In the genomic region with DNA sequence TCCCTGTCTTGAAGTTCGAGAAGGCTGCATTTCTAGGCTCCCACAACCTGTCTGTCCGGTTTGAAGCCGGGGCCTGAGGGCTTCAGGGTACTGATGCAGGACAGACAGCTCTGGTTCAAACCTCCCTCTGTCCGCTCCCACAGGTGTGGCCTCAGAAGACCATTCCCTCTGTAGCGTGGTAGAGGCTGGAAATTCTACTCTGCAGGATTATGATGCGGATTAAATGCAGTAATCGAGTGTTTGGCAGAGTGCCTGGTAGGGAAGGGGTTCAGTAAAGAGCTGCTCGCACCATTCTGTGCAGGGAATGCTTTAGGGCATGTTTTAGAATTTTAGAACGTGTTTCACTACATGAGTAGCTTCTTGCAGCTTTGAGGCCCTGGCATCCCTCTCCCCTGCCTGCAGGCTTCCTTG, we compare ENCODE assay signal across 20 cellular contexts. TPM values are rescaled to one million over a fixed set of nuclear protein-coding genes. Genes with fewer than 3 reads are reported as not detected.
DNase-seq lines count a peak whose midpoint lies in the region; ATAC-seq and TF ChIP-seq lines count a peak whose summit lies in the region.
"Had no signal": no experiment of that assay in that cellular context is flagged by ENCODE, and none has a peak within 500 bp of the region (broad histone marks: within the 10 kb centered on the region; RNA-seq: fewer than 3 reads in every experiment).

No MANE protein-coding gene starts in this region.

- DNase-seq in Calu3 (peak; percentile 77), NCI-H1048 (lab: John Stamatoyannopoulos, UW) (peak; percentile 52), adipocyte (ENCODE audit: low read depth) (peak; percentile 17), left kidney (ENCODE audit: low read depth, low spot score) (peak; percentile 69), mesendoderm (no peak), NCI-H1436 (lab: John Stamatoyannopoulos, UW) (no peak), SHP77 treated with DMSO at 0.1 percent for 48 hours (lab: John Stamatoyannopoulos, UW) (no peak)
- DNase-seq: activated CD4-positive, alpha-beta T cell treated with anti-CD3 and anti-CD28 coated beads, Interleukin-2, amount 50 U/mL, for 48 hours; activated naive CD8-positive, alpha-beta T cell treated with anti-CD3 and anti-CD28 coated beads, Interleukin-2, amount 10 ng/mL, durations not matched to agents 7 days and 5 days; activated T-cell treated with anti-CD3 and anti-CD28 coated beads, Interleukin-2, amount 50 U/mL, for 1 hour; effector memory CD8-positive, alpha-beta T cell; MV-4-11; NCI-H2107; ovary; SK-N-SH; stimulated activated CD4-positive, alpha-beta T cell treated with anti-CD3 and anti-CD28 coated beads, Interleukin-4, amount 100 ng/mL, for 24 hours; stimulated activated CD8-positive, alpha-beta memory T cell treated with anti-CD3 and anti-CD28 coated beads, Interleukin-4, amount 100 ng/mL, for 48 hours had no signal

- H3K9me3 ChIP-seq in adipocyte (ENCODE audit: control insufficient read depth, low read length) = no peaks in the 10 kb centered on the region
- H3K9me3 ChIP-seq: ovary, SK-N-SH had no signal

- H3K4ac ChIP-seq in mesendoderm (ENCODE audit: low read depth, low read length) = no peak overlapping the region

- CTCF ChIA-PET in Calu3 (lab: Charles Lee) = interaction anchor here (0.6 kb wide), 1 partner anchor 26 kb away, joined by 3 read pairs; no protein-coding TSS in a partner anchor

- peaks cover 18% of the 10 kb centered on the region for H3K79me2 ChIP-seq in mesendoderm (ENCODE audit: control insufficient read depth, insufficient read depth, low read length)

- H4K8ac ChIP-seq in mesendoderm (ENCODE audit: low read depth, low read length) = no peak overlapping the region

- no peak overlapping the region for H3K18ac ChIP-seq in mesendoderm (ENCODE audit: low read length)

- no peak overlapping the region for H3K4me3 ChIP-seq in adipocyte (ENCODE audit: low read length)
- no peak overlapping the region for H3K4me3 ChIP-seq in mesendoderm (ENCODE audit: low read length)
- H3K4me3 ChIP-seq: ovary had no signal

- no peak overlapping the region for H3K56ac ChIP-seq in mesendoderm (ENCODE audit: low read length)

- H3K36me3 Mint-ChIP-seq in Calu3 (ENCODE audit: insufficient read depth, unreplicated experiment) = peaks cover 36% of the 10 kb centered on the region

- peaks cover 62% of the 10 kb centered on the region for H3K4me1 Mint-ChIP-seq in Calu3 (ENCODE audit: low read depth, unreplicated experiment)

- no peak overlapping the region for H3K27ac Mint-ChIP-seq in Calu3 (ENCODE audit: unreplicated experiment)
- H3K27ac Mint-ChIP-seq: activated naive CD8-positive, alpha-beta T cell treated with anti-CD3 and anti-CD28 coated beads, Interleukin-2, amount 10 ng/mL, durations not matched to agents 7 days and 5 days had no signal

- no peak overlapping the region for H3K27ac ChIP-seq in mesendoderm (ENCODE audit: low read depth, low read length)
- H3K27ac ChIP-seq: ovary had no signal

- no TSS peak for BruUV-seq in Calu3 (replicated peaks; lab: Mats Ljungman, UMichigan)

- H3K9ac ChIP-seq in adipocyte (ENCODE audit: low read length) (no peak overlapping the region), mesendoderm (ENCODE audit: low read length) (no peak overlapping the region)
- H3K9ac ChIP-seq: SK-N-SH had no signal

- no peak overlapping the region for H2BK15ac ChIP-seq in mesendoderm (replicated peaks; ENCODE audit: low read depth)

- no peak overlapping the region for H4K5ac ChIP-seq in mesendoderm (ENCODE audit: low read length)

- H3K9me3 Mint-ChIP-seq in Calu3 (ENCODE audit: low read depth, unreplicated experiment) = no peaks in the 10 kb centered on the region
- H3K9me3 Mint-ChIP-seq: activated naive CD8-positive, alpha-beta T cell treated with anti-CD3 and anti-CD28 coated beads, Interleukin-2, amount 10 ng/mL, durations not matched to agents 7 days and 5 days; effector memory CD8-positive, alpha-beta T cell had no signal

- no peak overlapping the region for H3K23ac ChIP-seq in mesendoderm (ENCODE audit: low read length)

- peaks cover 24% of the 10 kb centered on the region for H3K79me1 ChIP-seq in mesendoderm (ENCODE audit: low read length)

- no peak overlapping the region for H3K4me2 ChIP-seq in mesendoderm (ENCODE audit: low read length)
- H3K4me2 ChIP-seq: SK-N-SH had no signal

- TF ChIP-seq CTCF in Calu3 (IDR thresholded peaks at IDR 0.05; ENCODE audit: unreplicated experiment) = no peak

- no CpG with 5 or more reads among the region's 9 CpGs for WGBS in mesendoderm (ENCODE audit: extremely low coverage, insufficient coverage, low lambda C conversion rate)

- H3K36me3 ChIP-seq in adipocyte (ENCODE audit: control insufficient read depth, insufficient read depth, low read length, severe bottlenecking) = no peaks in the 10 kb centered on the region
- H3K36me3 ChIP-seq in mesendoderm (ENCODE audit: control insufficient read depth, insufficient read depth, low read length) = no peaks in the 10 kb centered on the region
- H3K36me3 ChIP-seq: ovary had no signal

- H3K27me3 ChIP-seq in adipocyte (replicated peaks; ENCODE audit: control insufficient read depth, insufficient read depth, low read length) (no peaks in the 10 kb centered on the region), mesendoderm (ENCODE audit: insufficient read depth, low read length, poor library complexity) (no peaks in the 10 kb centered on the region)
- H3K27me3 ChIP-seq: ovary had no signal

- intact Hi-C loops in Calu3 (cut with micrococcal nuclease; ENCODE audit: unreplicated experiment) = no loop called here

- H3K27me3 Mint-ChIP-seq in Calu3 (ENCODE audit: unreplicated experiment) = no peaks in the 10 kb centered on the region
- H3K27me3 Mint-ChIP-seq: activated naive CD8-positive, alpha-beta T cell treated with anti-CD3 and anti-CD28 coated beads, Interleukin-2, amount 10 ng/mL, durations not matched to agents 7 days and 5 days; effector memory CD8-positive, alpha-beta T cell had no signal

- no peak overlapping the region for H2BK120ac ChIP-seq in mesendoderm (ENCODE audit: low read depth, low read length)

- H2AK5ac ChIP-seq in mesendoderm (ENCODE audit: low read length) = no peak overlapping the region

- H2BK5ac ChIP-seq in mesendoderm (ENCODE audit: low read length) = no peak overlapping the region

- peaks cover 10% of the 10 kb centered on the region for H3K4me1 ChIP-seq in adipocyte (ENCODE audit: control insufficient read depth, insufficient read depth, low read length)
- no peaks in the 10 kb centered on the region for H3K4me1 ChIP-seq in mesendoderm (ENCODE audit: control insufficient read depth, low read depth, low read length)

- no peak overlapping the region for H3K4me3 Mint-ChIP-seq in Calu3 (ENCODE audit: low read depth, unreplicated experiment)
- H3K4me3 Mint-ChIP-seq: activated naive CD8-positive, alpha-beta T cell treated with anti-CD3 and anti-CD28 coated beads, Interleukin-2, amount 10 ng/mL, durations not matched to agents 7 days and 5 days; effector memory CD8-positive, alpha-beta T cell had no signal

- no peak for ATAC-seq in HG02763 (IDR thresholded peaks at IDR 0.05; ENCODE audit: unreplicated experiment)
- ATAC-seq: effector memory CD8-positive, alpha-beta T cell had no signal

RNA-seq across cellular contexts. Expression of a gene that starts 30.5 kb away (rescaled TPM):
- 45.7 and 59.7 TPM in 2 replicates for total RNA-seq in Calu3 (2022)
- 10.0 TPM for polyA plus RNA-seq in mesendoderm (2013, experiment 1 of 2)
- 10.7 TPM for polyA plus RNA-seq in mesendoderm (2013, experiment 2 of 2)

RNA-seq across cellular contexts. Expression of a gene that starts 37.3 kb away (rescaled TPM):
- total RNA-seq in Calu3 (2022) = 0.64 TPM in 2 replicates
- polyA plus RNA-seq in mesendoderm (2013, experiment 1 of 2) = 0.01 TPM
- polyA plus RNA-seq in mesendoderm (2013, experiment 2 of 2) = 0.03 TPM
- total RNA-seq: cardiac septum, liver had no signal
- polyA plus RNA-seq: liver had no signal

RNA-seq across cellular contexts. Expression of a gene that starts 44.4 kb away (rescaled TPM):
- 36.0 and 42.0 TPM in 2 replicates for total RNA-seq in Calu3 (2022)
- 31.9 TPM for polyA plus RNA-seq in mesendoderm (2013, experiment 1 of 2)
- 35.0 TPM for polyA plus RNA-seq in mesendoderm (2013, experiment 2 of 2)

RNA-seq across cellular contexts. Expression of a gene that starts 47.2 kb away (rescaled TPM):
- total RNA-seq in Calu3 (2022) = 5.3 and 6.3 TPM in 2 replicates
- polyA plus RNA-seq in mesendoderm (2013, experiment 1 of 2) = 5.4 TPM
- 5.6 TPM for polyA plus RNA-seq in mesendoderm (2013, experiment 2 of 2)

RNA-seq across cellular contexts. Expression of a gene that starts 54.6 kb away (rescaled TPM):
- 55.7 and 57.0 TPM in 2 replicates for total RNA-seq in Calu3 (2022)
- 17.1 TPM for polyA plus RNA-seq in mesendoderm (2013, experiment 1 of 2)
- 16.6 TPM for polyA plus RNA-seq in mesendoderm (2013, experiment 2 of 2)

Comparison
In these comparisons a context has a peak if more than half of its experiments do, and no peak if none do; other contexts are left out.
1. DNase-seq: peak in Calu3 (single experiment), NCI-H1048 (single experiment), adipocyte (single experiment) and left kidney (single experiment); none in mesendoderm (single experiment), NCI-H1436 (single experiment) and SHP77 treated with DMSO at 0.1 percent for 48 hours (single experiment).